In the genomic region with DNA sequence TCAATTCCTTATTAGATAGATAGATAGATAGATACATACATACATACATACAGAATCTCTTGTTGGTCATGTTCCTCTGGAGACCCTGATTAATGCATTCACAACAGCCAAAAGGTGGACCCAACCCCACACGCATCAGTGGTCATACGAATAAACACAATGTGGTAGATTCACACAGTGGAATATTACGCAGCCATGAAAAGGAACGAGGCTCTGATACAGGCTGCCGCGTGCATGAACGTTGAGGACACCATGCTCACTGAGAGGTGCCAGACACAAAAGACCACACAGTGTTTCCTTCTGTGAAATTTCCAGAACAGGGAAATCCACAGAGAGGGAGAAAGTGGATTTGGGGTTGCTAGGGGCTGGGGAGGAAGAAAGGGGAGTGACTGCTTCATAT, we compare ENCODE assay signal across 24 cellular contexts.
"Had no signal": no experiment of that assay in that cellular context is flagged by ENCODE, and none has a peak within 500 bp of the region (broad histone marks: within the 10 kb centered on the region; RNA-seq: fewer than 3 reads in every experiment).

No MANE protein-coding gene starts in this region.

- H3K4me1 ChIP-seq: esophagus muscularis mucosa, foreskin keratinocyte, gastroesophageal sphincter, heart left ventricle, left lung, psoas muscle, sigmoid colon, tibial nerve, upper lobe of left lung, uterus had no signal

- H2AFZ ChIP-seq: hepatocyte had no signal

- H3K4me3 ChIP-seq: esophagus muscularis mucosa, gastroesophageal sphincter, heart left ventricle, hepatocyte, left lung, psoas muscle, sigmoid colon, thoracic aorta, tibial nerve, upper lobe of left lung, uterus had no signal

- FAIRE-seq: colon, endothelial cell of umbilical vein, kidney had no signal

- H3K27me3 ChIP-seq: foreskin keratinocyte, heart left ventricle, hepatocyte, sigmoid colon, upper lobe of left lung, uterus had no signal

- H3K27ac ChIP-seq: esophagus muscularis mucosa, foreskin keratinocyte, gastroesophageal sphincter, heart left ventricle, hepatocyte, left lung, psoas muscle, sigmoid colon, thoracic aorta, tibial nerve, upper lobe of left lung, uterus had no signal

- H3K79me2 ChIP-seq: hepatocyte had no signal

- H3K36me3 ChIP-seq: esophagus muscularis mucosa, gastroesophageal sphincter, heart left ventricle, left lung, sigmoid colon, thoracic aorta, tibial nerve, upper lobe of left lung, uterus had no signal

- ATAC-seq: foreskin keratinocyte; gastroesophageal sphincter; heart left ventricle; left lung; naive thymus-derived CD8-positive, alpha-beta T cell; psoas muscle; right cardiac atrium; stimulated activated memory B cell treated with anti-CD40 and anti-IgM and Interleukin-4, amounts not matched to agents 10 μg/mL and 1 μg/mL and 100 μg/mL, for 72 hours; stimulated activated naive CD8-positive, alpha-beta T cell treated with anti-CD3 and anti-CD28 coated beads, Interleukin-15, Interleukin-2, amounts not matched to agents 100 U/mL and 50 U/mL, for 24 hours had no signal

- H3K9me3 ChIP-seq: psoas muscle, upper lobe of left lung, uterus had no signal

- DNase-seq: effector memory CD4-positive, alpha-beta T cell; foreskin keratinocyte; heart left ventricle; kidney; left lung; mesendoderm; naive thymus-derived CD8-positive, alpha-beta T cell; nucleus accumbens; psoas muscle; right cardiac atrium; stimulated activated CD4-positive, alpha-beta T cell treated with anti-CD3 and anti-CD28 coated beads, Interleukin-2, amount 100 ng/mL, for 24 hours; stimulated activated CD4-positive, alpha-beta T cell treated with anti-CD3 and anti-CD28 coated beads, Interleukin-4, amount 100 ng/mL, for 24 hours; stimulated activated naive CD8-positive, alpha-beta T cell treated with anti-CD3 and anti-CD28 coated beads, Interleukin-15, Interleukin-2, amounts not matched to agents 100 U/mL and 50 U/mL, for 24 hours; upper lobe of left lung; uterus had no signal

- H3K4me2 ChIP-seq: hepatocyte had no signal
